Comparison of ENCODE assay signal across 10 cellular contexts in the genomic region with DNA sequence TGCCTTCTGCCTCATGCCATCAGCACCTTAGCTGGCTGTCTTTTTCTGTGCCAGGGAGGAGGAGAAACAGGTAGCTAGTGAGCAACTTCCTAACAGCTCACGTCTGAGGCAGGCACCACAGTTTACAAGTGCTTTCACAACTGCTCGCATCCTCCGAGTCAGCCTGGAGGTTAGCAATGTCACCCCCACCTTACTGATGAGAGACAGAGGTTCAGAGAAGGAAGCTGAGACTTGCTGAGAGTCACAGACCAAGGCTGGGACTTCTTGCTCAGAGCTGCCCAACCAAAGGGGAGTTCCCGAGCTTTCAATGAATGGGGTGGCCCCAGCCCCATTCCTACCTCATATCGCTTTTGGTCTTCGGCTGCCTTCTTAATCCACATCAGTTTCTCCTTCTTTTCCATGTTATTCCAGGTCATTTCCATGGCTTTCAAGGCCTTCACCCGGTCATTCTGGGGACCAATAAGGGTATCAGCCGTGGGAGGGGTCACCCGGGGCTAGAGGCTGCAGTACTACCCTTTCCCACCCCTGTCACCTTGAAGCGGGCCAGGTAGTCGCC. TPM values are rescaled to one million over a fixed set of nuclear protein-coding genes. Genes with fewer than 3 reads are reported as not detected.
A peak's percentile ranks its signal among the peaks of the same experiment; 100 is the strongest.
DNase-seq lines count a peak whose midpoint lies in the region; ATAC-seq and TF ChIP-seq lines count a peak whose summit lies in the region.
"Had no signal": no experiment of that assay in that cellular context is flagged by ENCODE, and none has a peak within 500 bp of the region (broad histone marks: within the 10 kb centered on the region; RNA-seq: fewer than 3 reads in every experiment).

No MANE protein-coding gene starts in this region.

- dilution Hi-C loops in mammary epithelial cell (cut with HindIII; ENCODE audit: low sequenced_read_pairs) = loop anchor here (10.0 kb wide), 1 partner anchor 255 kb away; a partner anchor contains a TSS

- H3K27ac ChIP-seq in mammary epithelial cell (ENCODE audit: insufficient read depth, low read depth, low read length) = no peak overlapping the region
- H3K27ac ChIP-seq in gastroesophageal sphincter = peak overlapping the region in 3 of 4 donors; percentile 59 to 78 (median 65)
- peak overlapping the region; percentile 55 to 60 for H3K27ac ChIP-seq in testis

- in situ Hi-C loops in mammary epithelial cell (cut with MboI; ENCODE audit: low sequenced_read_pairs in 2 of 2) = no loop called here

- no peak overlapping the region for H3K4me2 ChIP-seq in mammary epithelial cell (ENCODE audit: insufficient read depth, low read depth, low read length)

- H3K36me3 ChIP-seq in mammary epithelial cell (ENCODE audit: insufficient read depth, low read length) (peaks cover 8% of the 10 kb centered on the region), gastroesophageal sphincter (peaks cover 0 to 75% of the 10 kb centered on the region in 2 donors), testis (ENCODE audit: low read depth, missing control alignments) (peaks cover 5% of the 10 kb centered on the region)

- H3K27me3 ChIP-seq in mammary epithelial cell (ENCODE audit: insufficient read depth, low read length) (no peaks in the 10 kb centered on the region), gastroesophageal sphincter (no peaks in the 10 kb centered on the region), testis (no peaks in the 10 kb centered on the region)

- POLR2A ChIA-PET in MCF 10A (lab: Yijun Ruan, JAX) = interaction anchor here (0.6 kb wide), 1 partner anchor 9 kb away, joined by 3 read pairs; no protein-coding TSS in a partner anchor

- CTCF ChIA-PET in mammary epithelial cell (lab: Charles Lee; ENCODE audit: low non-redundant PET) = interaction anchor here (0.5 to 1.0 kb wide), 4 partner anchors 8 to 314 kb away, joined by 3 to 7 read pairs (median 5); no protein-coding TSS in a partner anchor
- CTCF ChIA-PET in MCF 10A (lab: Yijun Ruan, JAX) = interaction anchor here (0.7 to 1.7 kb wide), 4 partner anchors 8 to 121 kb away, joined by 3 to 5 read pairs (median 4); no protein-coding TSS in a partner anchor

- H3K4me1 ChIP-seq in mammary epithelial cell (ENCODE audit: insufficient read depth, low read length) (peaks cover 30% of the 10 kb centered on the region), gastroesophageal sphincter (peaks cover 3 to 47% (median 14%) of the 10 kb centered on the region in 3 donors), testis (peaks cover 23% of the 10 kb centered on the region)

- BruUV-seq in mammary epithelial cell (replicated peaks; lab: Mats Ljungman, UMichigan) (no TSS peak), MCF 10A (replicated peaks; lab: Mats Ljungman, UMichigan) (no TSS peak)

- TF ChIP-seq CTCF in mammary epithelial cell (conservative IDR thresholded peaks at IDR 0.05 in 1 of 2, IDR thresholded peaks at IDR 0.05 in 1 of 2; ENCODE audit: extremely low read depth in 1 of 2, insufficient read depth in 1 of 2, low read depth in 1 of 2, low read length in 2 of 2) = no peak
- no peak for TF ChIP-seq CTCF in MCF 10A (IDR thresholded peaks at IDR 0.05; ENCODE audit: unreplicated experiment)
- TF ChIP-seq CTCF in gastroesophageal sphincter (IDR thresholded peaks at IDR 0.05) = no peak
- no peak for TF ChIP-seq CTCF in testis (IDR thresholded peaks at IDR 0.05)

- no peak overlapping the region for H3K9ac ChIP-seq in mammary epithelial cell (ENCODE audit: insufficient read depth, low read length)

- H3K27me3 Mint-ChIP-seq in MCF 10A (ENCODE audit: insufficient read depth, unreplicated experiment) (no peaks in the 10 kb centered on the region), T-helper 17 cell (no peaks in the 10 kb centered on the region)

- H3K9me3 ChIP-seq in mammary epithelial cell (replicated peaks; ENCODE audit: insufficient read depth, low read length) (no peaks in the 10 kb centered on the region), T-helper 17 cell (ENCODE audit: control insufficient read depth, low read length, poor library complexity, severe bottlenecking) (no peaks in the 10 kb centered on the region), gastroesophageal sphincter (no peaks in the 10 kb centered on the region), testis (no peaks in the 10 kb centered on the region)

- H3K4me1 Mint-ChIP-seq in MCF 10A (ENCODE audit: insufficient read depth, unreplicated experiment) (peaks cover 15% of the 10 kb centered on the region), T-helper 17 cell (peaks cover 35% of the 10 kb centered on the region)

- no peaks in the 10 kb centered on the region for H3K9me3 Mint-ChIP-seq in MCF 10A (ENCODE audit: unreplicated experiment)

- H2AFZ ChIP-seq in mammary epithelial cell (ENCODE audit: low read depth, low read length) = no peak overlapping the region

- TF ChIP-seq POLR2A in gastroesophageal sphincter (IDR thresholded peaks at IDR 0.05) (no peak), testis (IDR thresholded peaks at IDR 0.05) (no peak)

- no peak overlapping the region for H3K4me3 Mint-ChIP-seq in MCF 10A (ENCODE audit: unreplicated experiment)
- peak overlapping the region; percentile 67 for H3K4me3 Mint-ChIP-seq in T-helper 17 cell

- peaks cover 76% of the 10 kb centered on the region for H3K36me3 Mint-ChIP-seq in MCF 10A (ENCODE audit: insufficient read depth, unreplicated experiment)
- H3K36me3 Mint-ChIP-seq in T-helper 17 cell (ENCODE audit: low read depth) = peaks cover 11% of the 10 kb centered on the region

- DNase-seq in mammary epithelial cell (peak; percentile 72), MCF 10A (ENCODE audit: unreplicated experiment) (no peak), T-helper 17 cell (no peak), testis (no peak), NCI-H2029 treated with DMSO at 0.1 percent for 48 hours (lab: John Stamatoyannopoulos, UW) (no peak), NOMO-1 treated with dmso at 0.1 percent for 144 hours (lab: John Stamatoyannopoulos, UW; ENCODE audit: unreplicated experiment) (no peak)

- no peak for TF ChIP-seq EP300 in gastroesophageal sphincter (IDR thresholded peaks at IDR 0.05)

- H3K27ac Mint-ChIP-seq in MCF 10A (ENCODE audit: low read depth, unreplicated experiment) (no peak overlapping the region), T-helper 17 cell (peak overlapping the region; percentile 89)

- H3K79me2 ChIP-seq in mammary epithelial cell (ENCODE audit: insufficient read depth, low read length) = no peaks in the 10 kb centered on the region

- 63% methylated on average over 9 of the region's 11 CpGs for WGBS in mammary epithelial cell (ENCODE audit: low coverage, missing lambda C conversion rate)
- WGBS in gastroesophageal sphincter (ENCODE audit: low coverage in 1 of 2), 2 donors = 56 to 77% methylated on average over 4 to 6 of the region's 11 CpGs
- 47 to 62% methylated on average over 11 of the region's 11 CpGs for WGBS in testis, 2 donors

- intact Hi-C loops in mammary epithelial cell (cut with micrococcal nuclease) = loop anchor here (10.0 kb wide), 1 partner anchor 85 kb away; a partner anchor contains a TSS
- intact Hi-C loops in MCF 10A (cut with micrococcal nuclease) = no loop called here
- intact Hi-C loops in testis (cut with DNase I; ENCODE audit: low total_unique reads) = no loop called here

- H3K4me3 ChIP-seq in mammary epithelial cell (replicated peaks in 1 of 3; ENCODE audit: insufficient read depth in 1 of 3, low read depth in 2 of 3, low read length in 3 of 3) = no peak overlapping the region
- H3K4me3 ChIP-seq in gastroesophageal sphincter = peak overlapping the region in 1 of 2 donors; percentile 25
- peak overlapping the region in 1 of 2 donors; percentile 31 for H3K4me3 ChIP-seq in testis

- ATAC-seq in T-helper 17 cell (peak; percentile 39), gastroesophageal sphincter (no peak), HG03469 (IDR thresholded peaks at IDR 0.05; ENCODE audit: unreplicated experiment) (no peak)

- H4K20me1 ChIP-seq in mammary epithelial cell (ENCODE audit: insufficient read depth, low read length) = peaks cover 4% of the 10 kb centered on the region

RNA-seq across cellular contexts. Expression of a gene that starts 9.6 kb away (rescaled TPM):
- total RNA-seq in mammary epithelial cell (10 to 100 TPM; 30.0 to 60.1 TPM), MCF 10A (2022) (71.4 and 79.7 TPM in 2 replicates), T-helper 17 cell (100 to 1,000 TPM; 121 to 140 TPM), gastroesophageal sphincter (10 to 100 TPM; 55.6 to 85.5 (median 60.4) TPM), testis (10 to 100 TPM; 69.6 to 78.7 TPM)
- polyA plus RNA-seq in mammary epithelial cell (18.5 TPM), testis (ENCODE audit: insufficient read depth, low read depth, low replicate concordance) (54.2 TPM)
- polyA minus RNA-seq in mammary epithelial cell = 25.0 TPM

RNA-seq across cellular contexts. Expression of a gene that starts 10.2 kb away (rescaled TPM):
- total RNA-seq in mammary epithelial cell (10 to 100 TPM; 35.3 to 55.9 TPM), MCF 10A (2022) (65.7 and 74.8 TPM in 2 replicates), T-helper 17 cell (10 to 100 TPM; 97.1 to 97.5 TPM), gastroesophageal sphincter (10 to 100 TPM; 33.2 to 63.0 (median 49.0) TPM), testis (100 to 1,000 TPM; 100 to 101 TPM)
- polyA plus RNA-seq in mammary epithelial cell (26.3 TPM), testis (ENCODE audit: insufficient read depth, low read depth, low replicate concordance) (76.5 TPM)
- polyA minus RNA-seq in mammary epithelial cell = 30.4 TPM

RNA-seq across cellular contexts. Expression of a gene that starts 23.1 kb away (rescaled TPM):
- total RNA-seq in mammary epithelial cell = 10 to 100 TPM; 25.2 to 31.8 TPM
- 29.6 TPM for polyA plus RNA-seq in mammary epithelial cell
- polyA minus RNA-seq in mammary epithelial cell = 20.0 TPM
- total RNA-seq in MCF 10A (2022) = 26.5 and 37.7 TPM in 2 replicates
- total RNA-seq in T-helper 17 cell = 10 to 100 TPM; 52.2 to 53.1 TPM
- total RNA-seq in gastroesophageal sphincter = 10 to 100 TPM; 28.3 to 36.1 (median 29.8) TPM
- total RNA-seq in testis = 10 to 100 TPM; 60.0 to 63.1 TPM
- polyA plus RNA-seq in testis (ENCODE audit: insufficient read depth, low read depth, low replicate concordance) = 76.7 TPM

RNA-seq across cellular contexts. Expression of a gene that starts 39.4 kb away (rescaled TPM):
- not detected for total RNA-seq in mammary epithelial cell
- not detected for polyA plus RNA-seq in mammary epithelial cell
- polyA minus RNA-seq in mammary epithelial cell = not detected
- total RNA-seq in MCF 10A (2022) = not detected in 2 replicates
- total RNA-seq in T-helper 17 cell = not detected
- 1 to 10 TPM; 1.8 to 6.9 (median 3.9) TPM for total RNA-seq in gastroesophageal sphincter
- total RNA-seq in testis = 1 to 10 TPM; 2.5 to 5.7 TPM
- polyA plus RNA-seq in testis (ENCODE audit: insufficient read depth, low read depth, low replicate concordance) = 0.86 TPM
- total RNA-seq: fibroblast of villous mesenchyme; T-helper 1 cell treated with Interleukin-12 subunit alpha and Interleukin-12 subunit beta and Interleukin-4 antibody, amounts not matched to agents 30 ng/mL and 1 ng/mL, for 36 hours had no signal

RNA-seq across cellular contexts. Expression of a gene that starts 58.1 kb away (rescaled TPM):
- total RNA-seq in mammary epithelial cell (not detected), MCF 10A (2022) (not detected in 2 replicates), T-helper 17 cell (not detected), gastroesophageal sphincter (under 1 TPM in 3 of 4 donors, not detected in 1; 0.08 to 0.54 (median 0.45) TPM), testis (under 1 TPM; 0.37 to 0.71 TPM)
- polyA plus RNA-seq in mammary epithelial cell (not detected), testis (ENCODE audit: insufficient read depth, low read depth, low replicate concordance) (0.12 TPM)
- not detected for polyA minus RNA-seq in mammary epithelial cell
- total RNA-seq: fibroblast of villous mesenchyme; T-helper 1 cell treated with Interleukin-12 subunit alpha and Interleukin-12 subunit beta and Interleukin-4 antibody, amounts not matched to agents 30 ng/mL and 1 ng/mL, for 36 hours had no signal
